Comparison of ENCODE assay signal across 8 cellular contexts in genomic region chr3:197186887-197187588, GRCh38.
DNase-seq lines count a peak whose midpoint lies in the region; ATAC-seq and TF ChIP-seq lines count a peak whose summit lies in the region.

No MANE protein-coding gene starts in this region.

- H3K4me3 Mint-ChIP-seq in GM23338 (no peak overlapping the region), T-cell (no peak overlapping the region), neural crest cell (no peak overlapping the region)

- no peaks in the 10 kb centered on the region for H3K27me3 ChIP-seq in GM23338 (ENCODE audit: insufficient read depth)

- H3F3A ChIP-seq in GM23338 (replicated peaks; ENCODE audit: low read depth): no peaks in the 10 kb centered on the region

- no peaks in the 10 kb centered on the region for H3K36me3 ChIP-seq in GM23338 (ENCODE audit: insufficient read depth)

- H3K9me3 Mint-ChIP-seq in GM23338 (no peaks in the 10 kb centered on the region), T-cell (no peaks in the 10 kb centered on the region), neural crest cell (no peaks in the 10 kb centered on the region)

- no peak overlapping the region for H2AFZ ChIP-seq in GM23338

- CTCF ChIA-PET in T-cell (lab: Charles Lee): interaction anchor here in 1 of 2 donors (0.6 to 1.0 kb wide), 2 partner anchors 22 to 36 kb away, joined by 3 to 4 read pairs; no protein-coding TSS in a partner anchor

- H3K27me3 Mint-ChIP-seq in GM23338 (ENCODE audit: insufficient read depth, low read depth, poor library complexity): no peaks in the 10 kb centered on the region
- no peaks in the 10 kb centered on the region for H3K27me3 Mint-ChIP-seq in T-cell
- no peaks in the 10 kb centered on the region for H3K27me3 Mint-ChIP-seq in neural crest cell (ENCODE audit: low read depth)

- H3K4me2 ChIP-seq in GM23338: no peak overlapping the region

- H3K27ac Mint-ChIP-seq in GM23338 (no peak overlapping the region), T-cell (no peak overlapping the region), neural crest cell (ENCODE audit: unreplicated experiment) (no peak overlapping the region)

- peak; percentile 13 for DNase-seq in activated CD4-positive, alpha-beta T cell treated with anti-CD3 and anti-CD28 coated beads for 48 hours
- no peak for DNase-seq in activated CD4-positive, alpha-beta T cell treated with anti-CD3 and anti-CD28 coated beads, Interleukin-2, amount 50 U/mL, for 4 hours
- DNase-seq in GM23338 (ENCODE audit: low spot score) (peak; percentile 79), NCI-H2029 (lab: John Stamatoyannopoulos, UW) (peak; percentile 61), T-cell (peak in 9 of 34 experiments; percentile 4 to 35 (median 12)), fibroblast of gingiva (ENCODE audit: low read depth) (peak; percentile 45), neural crest cell (ENCODE audit: low read depth, low spot score) (no peak), 8988T (no peak)

- ATAC-seq in GM23338 (peak; percentile 83), T-cell (replicated peaks in 1 of 4) (peak in 3 of 4 experiments; percentile 77 to 80 (median 79))

- POLR2A ChIA-PET in T-cell (lab: Charles Lee): no interaction called here

- no peaks in the 10 kb centered on the region for H3K9me2 ChIP-seq in GM23338 (ENCODE audit: insufficient read depth)

- H3K79me2 ChIP-seq in GM23338 (replicated peaks; ENCODE audit: insufficient read depth): peaks cover 50% of the 10 kb centered on the region

- TF ChIP-seq CTCF in GM23338 (conservative IDR thresholded peaks at IDR 0.05; ENCODE audit: low read depth in 2 of 2): peak; percentile 80 to 97
- TF ChIP-seq CTCF in neural crest cell (conservative IDR thresholded peaks at IDR 0.05): peak; percentile 95

- H4K20me1 ChIP-seq in GM23338 (replicated peaks; ENCODE audit: insufficient read depth): peaks cover 9% of the 10 kb centered on the region; the same call in 1 of the 2 replicates

- peaks cover 4% of the 10 kb centered on the region; the same call in 1 of the 3 replicates for H3K36me3 Mint-ChIP-seq in GM23338 (ENCODE audit: low read depth)
- H3K36me3 Mint-ChIP-seq in T-cell: peaks cover 12% of the 10 kb centered on the region
- H3K36me3 Mint-ChIP-seq in neural crest cell (ENCODE audit: low read depth): peaks cover 7% of the 10 kb centered on the region

- peaks cover 24% of the 10 kb centered on the region for H3K4me1 ChIP-seq in GM23338 (ENCODE audit: insufficient read depth)

- peaks cover 24% of the 10 kb centered on the region for H3K4me1 Mint-ChIP-seq in GM23338
- H3K4me1 Mint-ChIP-seq in T-cell: peaks cover 6 to 10% (median 8%) of the 10 kb centered on the region in 3 donors
- H3K4me1 Mint-ChIP-seq in neural crest cell: peaks cover 5% of the 10 kb centered on the region

- H3K27ac ChIP-seq in GM23338 (ENCODE audit: low read depth): no peak overlapping the region

- no peak overlapping the region for H3K4me3 ChIP-seq in GM23338

TF ChIP-seq in GM23338, 12 proteins besides CTCF, POLR2A, EP300 and RAD21:
- TF ChIP-seq ZNF114 (CRISPR knock-in tag; IDR thresholded peaks at IDR 0.05) (no peak), ZNF462 (CRISPR knock-in tag; IDR thresholded peaks at IDR 0.05) (no peak), EZH2 (IDR thresholded peaks at IDR 0.05; ENCODE audit: low read depth, unreplicated experiment) (no peak)

Comparison
In these comparisons a context has a peak if more than half of its experiments do, and no peak if none do; other contexts are left out.
1. DNase-seq: peak in activated CD4-positive, alpha-beta T cell treated with anti-CD3 and anti-CD28 coated beads for 48 hours (single experiment), GM23338 (single experiment), NCI-H2029 (single experiment) and fibroblast of gingiva (single experiment); none in activated CD4-positive, alpha-beta T cell treated with anti-CD3 and anti-CD28 coated beads, Interleukin-2, amount 50 U/mL, for 4 hours (0 of 2), neural crest cell (single experiment) and 8988T (single experiment).